Comparison of ENCODE assay signal across 12 cellular contexts in genomic region chr3:75669741-75670444, GRCh38. TPM values are rescaled to one million over a fixed set of nuclear protein-coding genes. Genes with fewer than 3 reads are reported as not detected.
DNase-seq lines count a peak whose midpoint lies in the region; ATAC-seq and TF ChIP-seq lines count a peak whose summit lies in the region.
"Not testable (repeated sequence)": the region's sequence is repeated elsewhere in the genome, so short reads cannot be mapped to it uniquely, and the experiment has no call there.
"Had no signal": no experiment of that assay in that cellular context is flagged by ENCODE, and none has a peak within 500 bp of the region (broad histone marks: within the 10 kb centered on the region; RNA-seq: fewer than 3 reads in every experiment).

No MANE protein-coding gene starts in this region.

- H3K14ac ChIP-seq in IMR-90 (replicated peaks; ENCODE audit: low read depth, low read length), result not testable (repeated sequence)

- POLR2A ChIA-PET in IMR-90 (lab: Charles Lee; ENCODE audit: unreplicated experiment), result not testable (repeated sequence)

- in situ Hi-C loops in IMR-90 (cut with MboI; ENCODE audit: low sequenced_read_pairs); astrocyte of the spinal cord (cut with HindIII; ENCODE audit: low sequenced_read_pairs): not testable (repeated sequence)

- TF ChIP-seq POLR2A in IMR-90 (IDR thresholded peaks at IDR 0.05; ENCODE audit: low read depth, low read length), result not testable (repeated sequence)

- not testable (repeated sequence) for H3K4me1 ChIP-seq in BLaER1; IMR-90 (ENCODE audit: control insufficient read depth, insufficient read depth, low read length); mesodermal cell (ENCODE audit: control insufficient read depth, insufficient read depth, low read length, poor library complexity, severe bottlenecking); psoas muscle
- H3K4me1 ChIP-seq in thoracic aorta (ENCODE audit: control insufficient read depth in 1 of 2, low read depth in 2 of 2), result peaks cover 0 to 13% of the 10 kb centered on the region in 2 donors

- H2AFZ ChIP-seq in IMR-90 (replicated peaks; ENCODE audit: low read length, poor library complexity), result peak overlapping the region; percentile 63

- H4K91ac ChIP-seq in IMR-90 (ENCODE audit: insufficient read depth, low read depth, low read length), result not testable (repeated sequence)

- TF ChIP-seq RAD21 in IMR-90 (IDR thresholded peaks at IDR 0.05; ENCODE audit: low read length), result not testable (repeated sequence)

- H2BK20ac ChIP-seq in IMR-90 (ENCODE audit: low read depth, low read length), result not testable (repeated sequence)

- not testable (repeated sequence) for BruUV-seq in IMR-90 (replicated peaks; lab: Mats Ljungman, UMichigan)

- dilution Hi-C loops in IMR-90 (cut with HindIII; ENCODE audit: low sequenced_read_pairs, unreplicated experiment), result not testable (repeated sequence)

- ATAC-seq in IMR-90 (ENCODE audit: low read depth); thoracic aorta (ENCODE audit: insufficient number of reproducible peaks, low FRiP score, low read depth): not testable (repeated sequence)
- ATAC-seq in esophagus mucosa (peak; percentile 46), psoas muscle (peak in 1 of 4 donors; percentile 8)

- not testable (repeated sequence) for DNase-seq in IMR-90; astrocyte of the spinal cord (ENCODE audit: low read depth, low spot score); psoas muscle; thoracic aorta (ENCODE audit: low spot score)

- H3K9me1 ChIP-seq in IMR-90 (ENCODE audit: insufficient read depth, low read length), result not testable (repeated sequence)

- H3K4me2 ChIP-seq in BLaER1 (peak overlapping the region; percentile 61), IMR-90 (ENCODE audit: low read depth, low read length) (peak overlapping the region; percentile 19; the same call in 1 of the 2 replicates)

- not testable (repeated sequence) for H3K79me1 ChIP-seq in IMR-90 (ENCODE audit: low read depth in 1 of 2, low read length in 2 of 2)

- not testable (repeated sequence) for H2BK120ac ChIP-seq in IMR-90 (ENCODE audit: low read depth, low read length)

- not testable (repeated sequence) for H4K5ac ChIP-seq in IMR-90 (ENCODE audit: low read depth, low read length)

- peak overlapping the region; percentile 74 for H3K4me3 ChIP-seq in BLaER1
- peak overlapping the region; percentile 31; the same call in 1 of the 2 replicates for H3K4me3 ChIP-seq in IMR-90 (ENCODE audit: insufficient read depth, low read depth, low read length)
- peak overlapping the region; percentile 36 for H3K4me3 ChIP-seq in astrocyte of the spinal cord (ENCODE audit: low read depth, low read length)
- H3K4me3 ChIP-seq in iPS-11a (ENCODE audit: low read depth, low read length), result peak overlapping the region; percentile 17
- H3K4me3 ChIP-seq in mesodermal cell (ENCODE audit: extremely low read depth, insufficient read depth, low read length, poor library complexity, severe bottlenecking), result peak overlapping the region; percentile 18
- peak overlapping the region; percentile 64 for H3K4me3 ChIP-seq in psoas muscle
- peak overlapping the region; percentile 43 for H3K4me3 ChIP-seq in thoracic aorta

- not testable (repeated sequence) for H3K4ac ChIP-seq in IMR-90 (ENCODE audit: low read depth, low read length)

- not testable (repeated sequence) for H2BK15ac ChIP-seq in IMR-90 (ENCODE audit: low read depth, low read length)

- H3K27ac ChIP-seq in BLaER1, result peak overlapping the region; percentile 88
- H3K27ac ChIP-seq in IMR-90 (ENCODE audit: insufficient read depth, low read length); mesodermal cell (ENCODE audit: low read depth, low read length, severe bottlenecking); psoas muscle; thoracic aorta: not testable (repeated sequence)

- intact Hi-C loops in IMR-90 (cut with micrococcal nuclease); psoas muscle (cut with DNase I): not testable (repeated sequence)

- H3K23ac ChIP-seq in IMR-90 (ENCODE audit: low read depth, low read length), result not testable (repeated sequence)

- H3K27me3 ChIP-seq in BLaER1, result peaks cover 36% of the 10 kb centered on the region
- H3K27me3 ChIP-seq in IMR-90 (ENCODE audit: control insufficient read depth, insufficient read depth, low read length), result peaks cover 11% of the 10 kb centered on the region; the same call in 1 of the 2 replicates
- peaks cover 0 to 79% (median 26%) of the 10 kb centered on the region in 3 donors for H3K27me3 ChIP-seq in psoas muscle (ENCODE audit: insufficient read depth in 3 of 3, low read length in 2 of 3)
- H3K27me3 ChIP-seq in thoracic aorta (replicated peaks; ENCODE audit: insufficient read depth), result not testable (repeated sequence)

- peaks cover 47% of the 10 kb centered on the region for H3K9me3 ChIP-seq in BLaER1
- peaks cover 15% of the 10 kb centered on the region for H3K9me3 ChIP-seq in IMR-90 (ENCODE audit: control insufficient read depth, insufficient read depth, low read length)
- not testable (repeated sequence) for H3K9me3 ChIP-seq in mesodermal cell (ENCODE audit: control insufficient read depth, low read length); psoas muscle; thoracic aorta

- not testable (repeated sequence) for H4K8ac ChIP-seq in IMR-90 (ENCODE audit: low read depth in 2 of 2, low read length in 2 of 2)

- peaks cover 20% of the 10 kb centered on the region; the same call in 1 of the 2 replicates for H4K20me1 ChIP-seq in BLaER1
- H4K20me1 ChIP-seq in IMR-90 (ENCODE audit: insufficient read depth, low read length), result not testable (repeated sequence)

- H2AK9ac ChIP-seq in IMR-90 (replicated peaks; ENCODE audit: low read depth, low read length, poor library complexity), result not testable (repeated sequence)

- CTCF ChIA-PET in IMR-90 (lab: Yijun Ruan, JAX), result not testable (repeated sequence)

- peak overlapping the region; percentile 90 for H3K9ac ChIP-seq in BLaER1
- H3K9ac ChIP-seq in IMR-90 (ENCODE audit: low read depth, low read length), result not testable (repeated sequence)

- not testable (repeated sequence) for H3K18ac ChIP-seq in IMR-90 (ENCODE audit: low read depth, low read length)

- not testable (repeated sequence) for H2AK5ac ChIP-seq in IMR-90 (ENCODE audit: low read depth, low read length)

- not testable (repeated sequence) for H3K56ac ChIP-seq in IMR-90 (ENCODE audit: extremely low read depth, insufficient read depth, low read length)

- TF ChIP-seq CTCF in IMR-90 (conservative IDR thresholded peaks at IDR 0.05; ENCODE audit: low read depth, low read length); astrocyte of the spinal cord (IDR thresholded peaks at IDR 0.05; ENCODE audit: low read depth, low read length); psoas muscle (IDR thresholded peaks at IDR 0.05); thoracic aorta (IDR thresholded peaks at IDR 0.05): not testable (repeated sequence)

- WGBS in IMR-90 (ENCODE audit: extremely low coverage in 2 of 2, insufficient read length in 1 of 2), 2 experiments, result 22% methylated on average over 31 of the region's 46 CpGs; no CpG with 5 or more reads in 1 of the 2 experiments
- 29 to 30% methylated on average over 41 to 44 of the region's 46 CpGs for WGBS in mesodermal cell (ENCODE audit: insufficient coverage in 2 of 2), 2 experiments
- 22 to 28% (median 27%) methylated on average over 46 of the region's 46 CpGs for WGBS in psoas muscle, 3 donors

- H2BK5ac ChIP-seq in IMR-90 (ENCODE audit: low read depth, low read length, poor library complexity, severe bottlenecking), result not testable (repeated sequence)

- peaks cover 16% of the 10 kb centered on the region for H3K36me3 ChIP-seq in BLaER1
- H3K36me3 ChIP-seq in IMR-90 (ENCODE audit: control insufficient read depth, insufficient read depth, low read length); mesodermal cell (ENCODE audit: control insufficient read depth, insufficient read depth, low read length); psoas muscle (ENCODE audit: insufficient read depth in 1 of 2, low read depth in 1 of 2); thoracic aorta: not testable (repeated sequence)

RNA-seq across cellular contexts. Expression of gene FRG2C, which starts 5.8 kb away (rescaled TPM):
- total RNA-seq in IMR-90 (2012; rRNA removed), result not detected in 2 replicates
- not detected in 2 replicates for polyA plus RNA-seq in IMR-90 (2012; rRNA removed)
- polyA plus RNA-seq in IMR-90 (2012; cell fraction: cytosol; rRNA removed), result not detected in 2 replicates
- polyA plus RNA-seq in IMR-90 (2012; cell fraction: nucleus; rRNA removed; ENCODE audit: low replicate concordance), result not detected in 2 replicates
- not detected for total RNA-seq in esophagus mucosa
- polyA plus RNA-seq in mesodermal cell (2013, experiment 1 of 2), result not detected
- polyA plus RNA-seq in mesodermal cell (2013, experiment 2 of 2), result not detected
- not detected for total RNA-seq in psoas muscle
- not detected for polyA plus RNA-seq in psoas muscle
- not detected for total RNA-seq in thoracic aorta
- total RNA-seq: activated CD4-positive, alpha-beta T cell treated with anti-CD3 and anti-CD28 coated beads for 36 hours; kidney epithelial cell; OCI-LY7 had no signal
- polyA plus RNA-seq: IgD-negative memory B cell had no signal

Comparison
In these comparisons a context has a peak if more than half of its experiments do, and no peak if none do; other contexts are left out.
1. H3K4me3 ChIP-seq: peak in every context shown above with its lines; median percentile 74 in BLaER1; 64 in psoas muscle; 43 in thoracic aorta; 36 in astrocyte of the spinal cord; 31 in IMR-90; 18 in mesodermal cell; 17 in iPS-11a.